Comparison of ENCODE assay signal across 14 cellular contexts in genomic region chr12:120670667-120671066, GRCh38. TPM values are rescaled to one million over a fixed set of nuclear protein-coding genes. Genes with fewer than 3 reads are reported as not detected.
DNase-seq lines count a peak whose midpoint lies in the region; ATAC-seq, FAIRE-seq and TF ChIP-seq lines count a peak whose summit lies in the region.
"Had no signal": no experiment of that assay in that cellular context is flagged by ENCODE, and none has a peak within 500 bp of the region (broad histone marks: within the 10 kb centered on the region; RNA-seq: fewer than 3 reads in every experiment).

No MANE protein-coding gene starts in this region.

- no peak overlapping the region for H2AFZ ChIP-seq in SU-DHL-6 (ENCODE audit: low read depth, low read length, severe bottlenecking)

- H3K4me2 ChIP-seq in SU-DHL-6 (ENCODE audit: low read depth, low read length, poor library complexity, severe bottlenecking): no peak overlapping the region

- H3K4me3 ChIP-seq in SU-DHL-6 (ENCODE audit: insufficient read depth, low read length, poor library complexity, severe bottlenecking): no peak overlapping the region
- H3K4me3 ChIP-seq: SJCRH30 had no signal

- H3K9ac ChIP-seq in SU-DHL-6 (ENCODE audit: low read length): peak overlapping the region; percentile 63; the same call in 1 of the 2 replicates

- peak overlapping the region; percentile 76 for H3K27ac Mint-ChIP-seq in stimulated activated memory B cell treated with anti-CD40 and anti-IgM and Interleukin-4, amounts not matched to agents 10 μg/mL and 1 μg/mL and 100 μg/mL, for 72 hours

- H3K36me3 Mint-ChIP-seq in stimulated activated memory B cell treated with anti-CD40 and anti-IgM and Interleukin-4, amounts not matched to agents 10 μg/mL and 1 μg/mL and 100 μg/mL, for 72 hours: no peaks in the 10 kb centered on the region
- H3K36me3 Mint-ChIP-seq: CD8-positive, alpha-beta memory T cell had no signal

- no peaks in the 10 kb centered on the region for H3K27me3 ChIP-seq in SU-DHL-6 (ENCODE audit: low read length)
- H3K27me3 ChIP-seq: BE2C, SJCRH30 had no signal

- peak; percentile 27 for FAIRE-seq in GM12892 (lab: Jason Lieb, UNC)

- peaks cover 32% of the 10 kb centered on the region for H3F3A ChIP-seq in SU-DHL-6 (ENCODE audit: insufficient read depth)

- ATAC-seq in stimulated activated memory B cell treated with anti-CD40 and anti-IgM and Interleukin-4, amounts not matched to agents 10 μg/mL and 1 μg/mL and 100 μg/mL, for 72 hours: no peak

- TF ChIP-seq CTCF in SU-DHL-6 (IDR thresholded peaks at IDR 0.05; ENCODE audit: insufficient read depth, low read length, poor library complexity, severe bottlenecking): no peak

- H3K9me2 ChIP-seq in SU-DHL-6 (replicated peaks; ENCODE audit: insufficient read depth, low read length): no peaks in the 10 kb centered on the region

- H3K4me3 Mint-ChIP-seq in stimulated activated memory B cell treated with anti-CD40 and anti-IgM and Interleukin-4, amounts not matched to agents 10 μg/mL and 1 μg/mL and 100 μg/mL, for 72 hours: no peak overlapping the region
- H3K4me3 Mint-ChIP-seq: CD8-positive, alpha-beta memory T cell had no signal

- peaks cover 79% of the 10 kb centered on the region for H3K4me1 Mint-ChIP-seq in stimulated activated memory B cell treated with anti-CD40 and anti-IgM and Interleukin-4, amounts not matched to agents 10 μg/mL and 1 μg/mL and 100 μg/mL, for 72 hours
- H3K4me1 Mint-ChIP-seq: CD8-positive, alpha-beta memory T cell had no signal

- H3K27me3 Mint-ChIP-seq in stimulated activated memory B cell treated with anti-CD40 and anti-IgM and Interleukin-4, amounts not matched to agents 10 μg/mL and 1 μg/mL and 100 μg/mL, for 72 hours: peaks cover 10% of the 10 kb centered on the region

- no peaks in the 10 kb centered on the region for H3K79me2 ChIP-seq in SU-DHL-6 (ENCODE audit: insufficient read depth, low read length)

- no peaks in the 10 kb centered on the region for H3K9me3 ChIP-seq in SU-DHL-6 (ENCODE audit: insufficient read depth, low read length)
- H3K9me3 ChIP-seq: BE2C, SJCRH30 had no signal

- TF ChIP-seq POLR2A in GM12892 (IDR thresholded peaks at IDR 0.05; ENCODE audit: low read depth, low read length): no peak

- peak overlapping the region; percentile 98 for H3K27ac ChIP-seq in SU-DHL-6 (ENCODE audit: low read depth, low read length)
- H3K27ac ChIP-seq: RWPE1, SJCRH30 had no signal

- no peaks in the 10 kb centered on the region for H4K20me1 ChIP-seq in SU-DHL-6 (ENCODE audit: low read depth, low read length)

- H3K36me3 ChIP-seq in SU-DHL-6 (ENCODE audit: low read length): no peaks in the 10 kb centered on the region
- H3K36me3 ChIP-seq: BE2C, SJCRH30 had no signal

- DNase-seq in GM12892 (ENCODE audit: insufficient read length): no peak
- no peak for DNase-seq in iPS-NIHi7 (ENCODE audit: extremely low spot score)
- DNase-seq in SKM-1 (lab: John Stamatoyannopoulos, UW; ENCODE audit: unreplicated experiment): no peak
- DNase-seq: ACHN; BE2C; CD8-positive, alpha-beta memory T cell; NCI-H1048; NCI-H146; NCI-H2081 treated with DMSO at 0.1 percent for 48 hours; NCI-H524; SJCRH30 had no signal

- H3K9me3 Mint-ChIP-seq in stimulated activated memory B cell treated with anti-CD40 and anti-IgM and Interleukin-4, amounts not matched to agents 10 μg/mL and 1 μg/mL and 100 μg/mL, for 72 hours: no peaks in the 10 kb centered on the region
- H3K9me3 Mint-ChIP-seq: CD8-positive, alpha-beta memory T cell had no signal

RNA-seq across cellular contexts. Expression of gene MLEC, which starts 16.3 kb away (rescaled TPM):
- 48.5 TPM for polyA plus RNA-seq in GM12892 (2012; ENCODE audit: missing spikeins)

RNA-seq across cellular contexts. Expression of gene CABP1, which starts 30.2 kb away (rescaled TPM):
- 3.1 TPM for polyA plus RNA-seq in GM12892 (2012; ENCODE audit: missing spikeins)
- polyA plus RNA-seq: CD8-positive, alpha-beta memory T cell had no signal

RNA-seq across cellular contexts. Expression of gene UNC119B, which starts 39.6 kb away (rescaled TPM):
- polyA plus RNA-seq in GM12892 (2012; ENCODE audit: missing spikeins): 15.2 TPM

RNA-seq across cellular contexts. Expression of gene ACADS, which starts 55.0 kb away (rescaled TPM):
- 5.3 TPM for polyA plus RNA-seq in GM12892 (2012; ENCODE audit: missing spikeins)
